In genomic region chr1:15836511-15836771, GRCh38 we compare ENCODE assay signal across 7 cellular contexts. TPM values are rescaled to one million over a fixed set of nuclear protein-coding genes. Genes with fewer than 3 reads are reported as not detected.
DNase-seq lines count a peak whose midpoint lies in the region; ATAC-seq and TF ChIP-seq lines count a peak whose summit lies in the region.
"Not testable (repeated sequence)": the region's sequence is repeated elsewhere in the genome, so short reads cannot be mapped to it uniquely, and the experiment has no call there.

No MANE protein-coding gene starts in this region.

- peak in 1 of 2 donors; percentile 2 for DNase-seq in activated T-cell treated with anti-CD3 and anti-CD28 coated beads, Interleukin-2, amount 50 U/mL, for 72 hours
- not testable (repeated sequence) for DNase-seq in chondrocyte (ENCODE audit: low spot score); cardiac muscle cell (ENCODE audit: low read depth in 1 of 2, low spot score in 1 of 2)

- peaks cover 11% of the 10 kb centered on the region for H3K79me2 ChIP-seq in OCI-LY3 (ENCODE audit: low read length)

- H4K20me1 ChIP-seq in OCI-LY3 (ENCODE audit: insufficient read depth, low read length), result not testable (repeated sequence)

- H2AFZ ChIP-seq in OCI-LY3 (ENCODE audit: low read depth, low read length), result peak overlapping the region; percentile 37; the same call in 1 of the 2 replicates

- H3K27ac ChIP-seq in OCI-LY3 (ENCODE audit: low read length) (peak overlapping the region; percentile 98), cardiac muscle cell (peak overlapping the region; percentile 98), muscle layer of colon (ENCODE audit: low read depth, low read length) (peak overlapping the region; percentile 100)

- not testable (repeated sequence) for H3K36me3 Mint-ChIP-seq in activated T-cell treated with anti-CD3 and anti-CD28 coated beads, Interleukin-2, amount 50 U/mL, for 72 hours (ENCODE audit: insufficient read depth in 2 of 2); chondrocyte (ENCODE audit: low read depth)

- not testable (repeated sequence) for H3K9me3 ChIP-seq in OCI-LY3 (ENCODE audit: insufficient read depth, low read length); cardiac muscle cell (ENCODE audit: low read depth); muscle layer of colon (ENCODE audit: low read length); skeletal muscle satellite cell (replicated peaks; ENCODE audit: low read length)

- H3K36me3 ChIP-seq in OCI-LY3 (replicated peaks; ENCODE audit: low read depth, low read length); cardiac muscle cell; muscle layer of colon (ENCODE audit: insufficient read depth, low read length); skeletal muscle satellite cell (ENCODE audit: insufficient read depth, low read length): not testable (repeated sequence)

- H3K4me2 ChIP-seq in OCI-LY3 (ENCODE audit: low read length), result peak overlapping the region; percentile 92
- H3K4me2 ChIP-seq in skeletal muscle satellite cell (ENCODE audit: low read length), result peak overlapping the region; percentile 98

- H3K9ac ChIP-seq in OCI-LY3 (ENCODE audit: low read length) (peak overlapping the region; percentile 96), skeletal muscle satellite cell (ENCODE audit: low read depth, low read length) (peak overlapping the region; percentile 94)
- H3K9ac ChIP-seq in muscle layer of colon (ENCODE audit: low read length), result not testable (repeated sequence)

- H3K27me3 Mint-ChIP-seq in activated T-cell treated with anti-CD3 and anti-CD28 coated beads, Interleukin-2, amount 50 U/mL, for 72 hours (ENCODE audit: low read depth); chondrocyte (ENCODE audit: low read depth): not testable (repeated sequence)

- H3K9me3 Mint-ChIP-seq in activated T-cell treated with anti-CD3 and anti-CD28 coated beads, Interleukin-2, amount 50 U/mL, for 72 hours; chondrocyte (ENCODE audit: low read depth): not testable (repeated sequence)

- TF ChIP-seq CTCF in OCI-LY3 (IDR thresholded peaks at IDR 0.05; ENCODE audit: low read depth, low read length); chondrocyte (IDR thresholded peaks at IDR 0.05); cardiac muscle cell (IDR thresholded peaks at IDR 0.05; ENCODE audit: low read depth, low read length): not testable (repeated sequence)

- peak overlapping the region; percentile 96 to 98 for H3K4me3 Mint-ChIP-seq in activated T-cell treated with anti-CD3 and anti-CD28 coated beads, Interleukin-2, amount 50 U/mL, for 72 hours
- H3K4me3 Mint-ChIP-seq in chondrocyte (ENCODE audit: unreplicated experiment), result peak overlapping the region; percentile 91

- H3K4me3 ChIP-seq in GM08714 (ENCODE audit: low read length) (peak overlapping the region; percentile 42; the same call in 1 of the 2 replicates), OCI-LY3 (ENCODE audit: low read length) (peak overlapping the region; percentile 91), muscle layer of colon (ENCODE audit: low read depth in 1 of 2, low read length in 2 of 2) (peak overlapping the region; percentile 30 to 84), skeletal muscle satellite cell (ENCODE audit: low read length) (peak overlapping the region; percentile 84)
- H3K4me3 ChIP-seq in cardiac muscle cell, result not testable (repeated sequence)

- peak overlapping the region; percentile 98 for H3K27ac Mint-ChIP-seq in activated T-cell treated with anti-CD3 and anti-CD28 coated beads, Interleukin-2, amount 50 U/mL, for 72 hours
- peak overlapping the region; percentile 99 for H3K27ac Mint-ChIP-seq in chondrocyte (ENCODE audit: unreplicated experiment)

- H3K27me3 ChIP-seq in OCI-LY3 (ENCODE audit: low read depth, low read length); cardiac muscle cell; muscle layer of colon (ENCODE audit: control insufficient read depth in 1 of 2, insufficient read depth in 2 of 2, low read length in 2 of 2); skeletal muscle satellite cell (ENCODE audit: control insufficient read depth, insufficient read depth, low read length): not testable (repeated sequence)

- peaks cover 31% of the 10 kb centered on the region for H3K4me1 Mint-ChIP-seq in activated T-cell treated with anti-CD3 and anti-CD28 coated beads, Interleukin-2, amount 50 U/mL, for 72 hours (ENCODE audit: low read depth)
- peaks cover 25% of the 10 kb centered on the region for H3K4me1 Mint-ChIP-seq in chondrocyte (ENCODE audit: low read depth)

- H3K4me1 ChIP-seq in OCI-LY3 (ENCODE audit: low read length); cardiac muscle cell (ENCODE audit: low read depth): not testable (repeated sequence)
- H3K4me1 ChIP-seq in muscle layer of colon (ENCODE audit: insufficient read depth, low read length) (peaks cover 10% of the 10 kb centered on the region), skeletal muscle satellite cell (ENCODE audit: control insufficient read depth, insufficient read depth, low read length) (peaks cover 20% of the 10 kb centered on the region)

- ATAC-seq in activated T-cell treated with anti-CD3 and anti-CD28 coated beads, Interleukin-2, amount 50 U/mL, for 72 hours (replicated peaks in 1 of 2), result not testable (repeated sequence)

RNA-seq across cellular contexts. Expression of gene SPEN, which starts 11.1 kb away (rescaled TPM):
- 10 to 100 TPM; 53.5 to 56.9 TPM for total RNA-seq in activated T-cell treated with anti-CD3 and anti-CD28 coated beads, Interleukin-2, amount 50 U/mL, for 72 hours
- 38.4 to 49.7 TPM (median 39.4 TPM) in 3 replicates for total RNA-seq in chondrocyte
- 14.8 and 31.6 TPM in 2 replicates for total RNA-seq in cardiac muscle cell
- polyA plus RNA-seq in cardiac muscle cell, result 25.8 and 35.4 TPM in 2 replicates
- total RNA-seq in skeletal muscle satellite cell (2012; rRNA removed), result 14.6 and 21.0 TPM in 2 replicates

RNA-seq across cellular contexts. Expression of gene UQCRHL, which starts 29.0 kb away (rescaled TPM):
- total RNA-seq in activated T-cell treated with anti-CD3 and anti-CD28 coated beads, Interleukin-2, amount 50 U/mL, for 72 hours, result 1 to 10 TPM; 2.2 to 2.9 TPM
- total RNA-seq in chondrocyte, result 1.3 to 1.5 TPM (median 1.3 TPM) in 3 replicates
- total RNA-seq in cardiac muscle cell, result 3.9 and 5.0 TPM in 2 replicates
- polyA plus RNA-seq in cardiac muscle cell, result 2.5 and 3.2 TPM in 2 replicates
- 1.0 and 1.1 TPM in 2 replicates for total RNA-seq in skeletal muscle satellite cell (2012; rRNA removed)
